Comparison of ENCODE assay signal across 8 cellular contexts in the genomic region with DNA sequence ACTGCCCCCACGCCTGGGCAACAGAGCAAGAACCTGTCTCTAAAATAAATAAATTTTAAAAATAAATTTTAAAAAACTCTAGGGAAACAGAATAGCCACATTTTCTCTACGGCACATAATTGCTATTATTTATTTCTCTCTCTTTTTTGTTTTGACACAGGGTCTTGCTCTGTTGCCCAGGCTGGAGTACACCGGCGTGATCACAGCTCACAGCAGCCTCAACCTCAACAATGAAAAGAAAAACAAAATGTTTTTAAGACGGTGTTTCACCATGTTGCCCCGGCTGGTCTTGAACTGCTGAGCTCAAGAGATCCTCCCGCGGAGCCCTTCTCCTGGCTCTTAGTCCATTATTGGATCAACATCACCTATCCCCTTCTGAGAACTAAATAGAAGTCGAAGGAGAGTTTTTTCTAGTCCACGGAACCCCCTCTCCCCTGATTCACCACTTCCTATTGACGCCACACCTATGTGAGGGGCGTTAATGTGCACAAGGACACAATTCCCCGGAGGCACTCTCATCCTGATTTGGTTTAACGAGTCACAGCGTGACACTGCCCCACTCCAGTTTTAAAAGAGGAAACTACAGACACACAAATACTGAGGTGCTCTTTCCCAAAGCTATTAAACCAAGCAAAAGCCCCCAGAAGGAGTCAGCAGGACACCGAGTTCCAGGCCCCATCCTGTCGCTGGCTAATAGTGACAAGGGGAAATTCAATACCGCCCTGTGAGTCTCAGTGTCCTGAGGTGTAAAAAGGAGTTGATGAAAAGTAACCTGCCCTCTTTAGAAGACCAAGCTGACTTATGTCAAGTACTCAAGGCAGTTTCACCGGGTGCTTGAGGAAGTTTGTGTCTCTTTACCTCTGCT. TPM values are rescaled to one million over a fixed set of nuclear protein-coding genes. Genes with fewer than 3 reads are reported as not detected.
DNase-seq lines count a peak whose midpoint lies in the region; ATAC-seq and TF ChIP-seq lines count a peak whose summit lies in the region.

No MANE protein-coding gene starts in this region.

- H3K27me3 Mint-ChIP-seq in CD14-positive monocyte (ENCODE audit: low read depth in 3 of 3) (peaks cover 2 to 8% (median 2%) of the 10 kb centered on the region in 3 donors), WTC11 (ENCODE audit: low read depth) (no peaks in the 10 kb centered on the region)

- intact Hi-C loops in CD14-positive monocyte (cut with micrococcal nuclease) = loop anchor here (5.0 to 10.0 kb wide), 3 partner anchors 68 to 350 kb away; partner anchors contain the start of gene RIOK3 (in 1 of the 2)

- H3K4me1 Mint-ChIP-seq in CD14-positive monocyte (peaks cover 47% of the 10 kb centered on the region), WTC11 (peaks cover 34% of the 10 kb centered on the region)

- H4K20me1 ChIP-seq in osteoblast (ENCODE audit: insufficient read depth, low read length) = peaks cover 26% of the 10 kb centered on the region

- H3K9me3 Mint-ChIP-seq in CD14-positive monocyte (no peaks in the 10 kb centered on the region), WTC11 (no peaks in the 10 kb centered on the region)

- H3K36me3 ChIP-seq in osteoblast (ENCODE audit: insufficient read depth, low read length) = no peaks in the 10 kb centered on the region

- peak overlapping the region; percentile 97 for H3K4me2 ChIP-seq in osteoblast (ENCODE audit: insufficient read depth, low read length)

- H3K4me3 Mint-ChIP-seq in CD14-positive monocyte (peak overlapping the region; percentile 93 to 96), WTC11 (peak overlapping the region; percentile 93)

- TF ChIP-seq CTCF in CD14-positive monocyte (IDR thresholded peaks at IDR 0.05) = no peak
- no peak for TF ChIP-seq CTCF in HFF-Myc (IDR thresholded peaks at IDR 0.05; ENCODE audit: low read depth, low read length, missing control alignments)
- TF ChIP-seq CTCF in WTC11 (IDR thresholded peaks at IDR 0.05) = no peak
- TF ChIP-seq CTCF in fibroblast of mammary gland (conservative IDR thresholded peaks at IDR 0.05; ENCODE audit: control insufficient read depth, insufficient read depth, low read depth, low read length) = no peak
- no peak for TF ChIP-seq CTCF in osteoblast (IDR thresholded peaks at IDR 0.05; ENCODE audit: extremely low read depth, low read depth, low read length)

- H3K27ac ChIP-seq in osteoblast (ENCODE audit: low read depth, low read length) = peak overlapping the region; percentile 96

- peaks cover 59% of the 10 kb centered on the region for H3K79me2 ChIP-seq in osteoblast (ENCODE audit: insufficient read depth, low read length)

- H3K4me3 ChIP-seq in HFF-Myc (replicated peaks; ENCODE audit: low read depth, low read length) (peak overlapping the region; percentile 79), fibroblast of mammary gland (ENCODE audit: control insufficient read depth, low read depth, low read length) (peak overlapping the region; percentile 74), osteoblast (ENCODE audit: insufficient read depth, low read length) (peak overlapping the region; percentile 81)

- H3K4me1 ChIP-seq in osteoblast (ENCODE audit: insufficient read depth, low read length) = peaks cover 57% of the 10 kb centered on the region

- ATAC-seq in WTC11 (no peak), HG02938 (IDR thresholded peaks at IDR 0.05; ENCODE audit: unreplicated experiment) (no peak)

- POLR2A ChIA-PET in WTC11 (lab: Charles Lee) = no interaction called here

- H3K27ac Mint-ChIP-seq in CD14-positive monocyte = peak overlapping the region; percentile 96 to 100 (median 99)
- H3K27ac Mint-ChIP-seq in WTC11 = peak overlapping the region; percentile 72

- no peaks in the 10 kb centered on the region for H3K27me3 ChIP-seq in osteoblast (ENCODE audit: insufficient read depth, low read length)

- H3K36me3 Mint-ChIP-seq in CD14-positive monocyte = peaks cover 7 to 28% of the 10 kb centered on the region in 2 donors
- no peaks in the 10 kb centered on the region for H3K36me3 Mint-ChIP-seq in WTC11

- H2AFZ ChIP-seq in osteoblast (ENCODE audit: low read length) = peak overlapping the region; percentile 67

- no peaks in the 10 kb centered on the region for H3K9me3 ChIP-seq in osteoblast (ENCODE audit: low read depth, low read length)

- DNase-seq in CD14-positive monocyte (ENCODE audit: low spot score) = peak; percentile 58
- no peak for DNase-seq in HFF-Myc (ENCODE audit: extremely low read depth, low read depth)
- DNase-seq in WTC11 (ENCODE audit: low spot score) = no peak
- peak; percentile 56 for DNase-seq in fibroblast of mammary gland (ENCODE audit: low read depth)
- DNase-seq in osteoblast (ENCODE audit: insufficient read length, low spot score, missing footprints) = peak; percentile 23
- no peak for DNase-seq in midbrain (lab: John Stamatoyannopoulos, UW)
- DNase-seq in DMS153 (lab: John Stamatoyannopoulos, UW) = no peak

- CTCF ChIA-PET in WTC11 (lab: Charles Lee) = interaction anchor here (0.6 to 1.2 kb wide), 3 partner anchors 34 to 438 kb away, joined by 3 to 4 read pairs (median 3); no protein-coding TSS in a partner anchor

TF ChIP-seq in WTC11, 78 proteins besides CTCF, POLR2A, EP300 and RAD21:
- TF ChIP-seq JUN (CRISPR knock-in tag; IDR thresholded peaks at IDR 0.05) (no peak), TEAD1 (CRISPR knock-in tag; IDR thresholded peaks at IDR 0.05) (no peak), KAT7 (CRISPR knock-in tag; IDR thresholded peaks at IDR 0.05; ENCODE audit: borderline replicate concordance) (no peak), ZNF317 (CRISPR knock-in tag; IDR thresholded peaks at IDR 0.05; ENCODE audit: borderline replicate concordance, low read depth) (no peak), MXD4 (CRISPR knock-in tag; IDR thresholded peaks at IDR 0.05; ENCODE audit: borderline replicate concordance) (no peak), EMX1 (CRISPR knock-in tag; IDR thresholded peaks at IDR 0.05) (no peak), TCF7 (CRISPR knock-in tag; IDR thresholded peaks at IDR 0.05; ENCODE audit: low read depth) (no peak), ZNF263 (CRISPR knock-in tag; IDR thresholded peaks at IDR 0.05; ENCODE audit: low read depth) (no peak), SMAD3 (CRISPR knock-in tag; IDR thresholded peaks at IDR 0.05; ENCODE audit: borderline replicate concordance) (no peak), PRDM15 (CRISPR knock-in tag; IDR thresholded peaks at IDR 0.05) (no peak), ZBTB43 (CRISPR knock-in tag; IDR thresholded peaks at IDR 0.05) (no peak), SOX15 (CRISPR knock-in tag; IDR thresholded peaks at IDR 0.05) (no peak), HMGA2 (CRISPR knock-in tag; IDR thresholded peaks at IDR 0.05) (no peak), FOXJ3 (CRISPR knock-in tag; IDR thresholded peaks at IDR 0.05; ENCODE audit: borderline replicate concordance) (no peak)

RNA-seq across cellular contexts. Expression of gene NPC1, which starts 1.1 kb away (rescaled TPM):
- polyA plus RNA-seq in CD14-positive monocyte = 10 to 100 TPM in 1 of 2 donors, 1 to 10 TPM in 1; 7.5 to 17.9 TPM
- total RNA-seq in WTC11 (2021) (23.9 to 38.3 TPM (median 27.3 TPM) in 3 replicates), osteoblast (136 and 254 TPM in 2 replicates)

Comparison
In these comparisons a context has a peak if more than half of its experiments do, and no peak if none do; other contexts are left out.
1. DNase-seq: peak in CD14-positive monocyte (single experiment), fibroblast of mammary gland (single experiment) and osteoblast (single experiment); none in HFF-Myc (single experiment), WTC11 (single experiment), midbrain (single experiment) and DMS153 (single experiment).
2. Peak in every context shown above with its lines, with median percentiles within 50 percentile points of each other: H3K4me3 ChIP-seq.